In genomic region chr3:114056130-114057010, GRCh38 we compare ENCODE assay signal across 8 cellular contexts. TPM values are rescaled to one million over a fixed set of nuclear protein-coding genes. Genes with fewer than 3 reads are reported as not detected.
DNase-seq lines count a peak whose midpoint lies in the region; ATAC-seq and TF ChIP-seq lines count a peak whose summit lies in the region.

Gene CCDC191, minus strand, starts transcription at chr3:114056526. Its CDS starts 60 bp downstream, at chr3:114056466.
Gene QTRT2, plus strand, starts transcription at chr3:114056737. Its CDS starts 8,521 bp downstream, at chr3:114065258.

- H3K27me3 ChIP-seq in spleen (replicated peaks in 1 of 7): no peaks in the 10 kb centered on the region

- H3K27ac ChIP-seq in spleen: peak within 1 kb of the TSS; percentile 59 to 92 (median 86)

- peaks cover 55% of the 10 kb centered on the region for H3K4me1 Mint-ChIP-seq in central memory CD8-positive, alpha-beta T cell

- H3K4me3 ChIP-seq in spleen: peak within 1 kb of the TSS; percentile 67 to 96 (median 80)

- H3K9me3 ChIP-seq in spleen: no peaks in the 10 kb centered on the region

- peak; percentile 96 for ATAC-seq in GM19025 (IDR thresholded peaks at IDR 0.05; ENCODE audit: low read depth, unreplicated experiment)
- ATAC-seq in HG03280 (IDR thresholded peaks at IDR 0.05; ENCODE audit: unreplicated experiment): peak; percentile 97
- ATAC-seq in central memory CD8-positive, alpha-beta T cell (replicated peaks; ENCODE audit: extremely low read depth, poor library complexity, severe bottlenecking): peak; percentile 96

- DNase-seq in AG09319 (ENCODE audit: extremely low read depth, low read depth): peak; percentile 99
- DNase-seq in NCI-H345 (lab: John Stamatoyannopoulos, UW): peak; percentile 97
- DNase-seq in activated CD4-positive, CD25-positive, alpha-beta regulatory T cell (lab: John Stamatoyannopoulos, UW): peak; percentile 89 to 95 (median 94)
- peak; percentile 94 to 98 for DNase-seq in central memory CD8-positive, alpha-beta T cell (ENCODE audit: low spot score in 2 of 2)
- peak; percentile 100 for DNase-seq in iris pigment epithelial cell (ENCODE audit: low read depth)
- DNase-seq in spleen: peak; percentile 99

- H3K27me3 Mint-ChIP-seq in central memory CD8-positive, alpha-beta T cell: no peaks in the 10 kb centered on the region

- peaks cover 0 to 12% (median 0%) of the 10 kb centered on the region in 6 donors for H3K36me3 ChIP-seq in spleen

- peaks cover 28 to 61% (median 45%) of the 10 kb centered on the region in 6 donors for H3K4me1 ChIP-seq in spleen

- TF ChIP-seq CTCF in AG09319 (IDR thresholded peaks at IDR 0.05; ENCODE audit: low read depth, low read length): no peak
- TF ChIP-seq CTCF in spleen (IDR thresholded peaks at IDR 0.05 in 8 of 11, conservative IDR thresholded peaks at IDR 0.05 in 3 of 11): peak in 2 of 11 experiments; percentile 21 to 22

- peak in 1 of 3 donors; percentile 36 for TF ChIP-seq POLR2A in spleen (IDR thresholded peaks at IDR 0.05)

- H3K9me3 Mint-ChIP-seq in central memory CD8-positive, alpha-beta T cell: no peaks in the 10 kb centered on the region

- intact Hi-C loops in spleen (cut with DNase I; ENCODE audit: low total_unique reads): no loop called here

- WGBS in spleen, 5 donors: 0 to 1% (median 0%) methylated on average over 27 to 49 of the region's 49 CpGs

- H3K4me3 Mint-ChIP-seq in central memory CD8-positive, alpha-beta T cell: peak within 1 kb of the TSS; percentile 92

- H3K36me3 Mint-ChIP-seq in central memory CD8-positive, alpha-beta T cell (ENCODE audit: insufficient read depth): peaks cover 20% of the 10 kb centered on the region

- peak within 1 kb of the TSS; percentile 95 for H3K27ac Mint-ChIP-seq in central memory CD8-positive, alpha-beta T cell (ENCODE audit: low read depth)

RNA-seq across cellular contexts. Expression of gene CCDC191, which starts in this region (rescaled TPM):
- total RNA-seq in spleen: 10 to 100 TPM in 2 of 7 donors, 1 to 10 TPM in 5; 5.8 to 11.0 (median 8.5) TPM
- 1 to 10 TPM; 4.2 to 9.1 (median 5.9) TPM for polyA plus RNA-seq in spleen

RNA-seq across cellular contexts. Expression of gene QTRT2, which starts in this region (rescaled TPM):
- total RNA-seq in spleen: 10 to 100 TPM; 21.9 to 45.8 (median 29.2) TPM
- polyA plus RNA-seq in spleen: 10 to 100 TPM in 1 of 3 donors, 1 to 10 TPM in 2; 7.9 to 12.6 (median 8.1) TPM

Comparison
In these comparisons a context has a peak if more than half of its experiments do, and no peak if none do; other contexts are left out.
1. Peak in every context shown above with its lines: DNase-seq, ATAC-seq, H3K4me3 ChIP-seq and H3K27ac ChIP-seq.